Comparison of ENCODE assay signal across 17 cellular contexts in the genomic region with DNA sequence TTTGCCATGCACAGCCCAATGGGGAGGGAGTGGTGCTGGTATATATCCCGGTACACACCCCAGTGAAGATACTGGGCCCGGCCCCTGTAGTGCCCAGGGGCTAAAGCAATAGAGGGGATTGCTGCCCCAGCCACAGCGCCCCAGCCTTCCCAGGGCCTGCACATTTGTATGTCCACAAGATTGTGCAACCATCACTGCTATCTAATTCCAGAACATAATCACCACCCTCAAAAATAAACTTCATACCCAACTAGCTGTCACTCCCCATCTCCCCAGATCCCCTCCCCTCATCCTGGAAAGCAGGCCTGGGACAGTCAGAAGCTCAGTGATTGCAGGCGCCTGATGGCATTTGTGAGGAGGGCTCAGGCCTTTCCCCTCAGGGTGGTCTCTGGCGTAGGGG. TPM values are rescaled to one million over a fixed set of nuclear protein-coding genes. Genes with fewer than 3 reads are reported as not detected.
DNase-seq lines count a peak whose midpoint lies in the region; ATAC-seq and TF ChIP-seq lines count a peak whose summit lies in the region.
"Had no signal": no experiment of that assay in that cellular context is flagged by ENCODE, and none has a peak within 500 bp of the region (broad histone marks: within the 10 kb centered on the region; RNA-seq: fewer than 3 reads in every experiment).

No MANE protein-coding gene starts in this region.

- H3K27me3 Mint-ChIP-seq in natural killer cell (ENCODE audit: low read depth in 2 of 2), result no peaks in the 10 kb centered on the region
- no peaks in the 10 kb centered on the region for H3K27me3 Mint-ChIP-seq in natural killer cell treated with Interleukin-12 subunit alpha and Interleukin-12 subunit beta and Interleukin-15 and Interleukin-18, amount 100 ng/mL, for 72 hours
- no peaks in the 10 kb centered on the region for H3K27me3 Mint-ChIP-seq in effector memory CD8-positive, alpha-beta T cell
- H3K27me3 Mint-ChIP-seq: activated CD4-positive, alpha-beta T cell treated with anti-CD3 and anti-CD28 coated beads, Interleukin-2, amount 10 ng/mL, durations not matched to agents 24 days and 14 days; T-helper 17 cell had no signal

- H3K9me3 ChIP-seq in neutrophil (no peaks in the 10 kb centered on the region), MG63 (no peaks in the 10 kb centered on the region)

- intact Hi-C loops in natural killer cell (cut with micrococcal nuclease), result no loop called here

- no peak for DNase-seq in natural killer cell
- DNase-seq in natural killer cell treated with Interleukin-12 subunit alpha and Interleukin-12 subunit beta and Interleukin-15 and Interleukin-18, amount 100 ng/mL, for 72 hours (ENCODE audit: low spot score), result no peak
- no peak for DNase-seq in effector memory CD8-positive, alpha-beta T cell
- DNase-seq in NCI-H1694 (lab: John Stamatoyannopoulos, UW), result no peak
- DNase-seq in NCI-H2107 treated with DMSO at 0.1 percent for 48 hours (lab: John Stamatoyannopoulos, UW; ENCODE audit: unreplicated experiment), result no peak
- no peak for DNase-seq in MG63
- DNase-seq: activated CD4-positive, alpha-beta T cell treated with anti-CD3 and anti-CD28 coated beads, Interleukin-2, amount 10 ng/mL, durations not matched to agents 24 days and 14 days; central memory CD4-positive, alpha-beta T cell; EL; GM23248; NCI-H1092; NCI-H510A; T-helper 17 cell had no signal

- H3K27ac ChIP-seq in neutrophil, result peak overlapping the region; percentile 100

- H3K27me3 ChIP-seq in neutrophil (no peaks in the 10 kb centered on the region), MG63 (no peaks in the 10 kb centered on the region)

- no peak for TF ChIP-seq CTCF in natural killer cell (IDR thresholded peaks at IDR 0.05)
- TF ChIP-seq CTCF in neutrophil (IDR thresholded peaks at IDR 0.05), result no peak

- no peak overlapping the region for H3K4me3 Mint-ChIP-seq in natural killer cell
- no peak overlapping the region for H3K4me3 Mint-ChIP-seq in natural killer cell treated with Interleukin-12 subunit alpha and Interleukin-12 subunit beta and Interleukin-15 and Interleukin-18, amount 100 ng/mL, for 72 hours
- no peak overlapping the region for H3K4me3 Mint-ChIP-seq in effector memory CD8-positive, alpha-beta T cell
- H3K4me3 Mint-ChIP-seq: activated CD4-positive, alpha-beta T cell treated with anti-CD3 and anti-CD28 coated beads, Interleukin-2, amount 10 ng/mL, durations not matched to agents 24 days and 14 days; T-helper 17 cell had no signal

- peaks cover 47 to 80% of the 10 kb centered on the region in 2 donors for H3K4me1 Mint-ChIP-seq in natural killer cell
- peaks cover 50 to 54% of the 10 kb centered on the region in 2 donors for H3K4me1 Mint-ChIP-seq in natural killer cell treated with Interleukin-12 subunit alpha and Interleukin-12 subunit beta and Interleukin-15 and Interleukin-18, amount 100 ng/mL, for 72 hours (ENCODE audit: low read depth in 2 of 2)
- H3K4me1 Mint-ChIP-seq in effector memory CD8-positive, alpha-beta T cell (ENCODE audit: low read depth in 2 of 2), result peaks cover 54 to 62% of the 10 kb centered on the region in 2 donors

- peaks cover 88% of the 10 kb centered on the region for H3K36me3 ChIP-seq in neutrophil
- H3K36me3 ChIP-seq in MG63, result peaks cover 10% of the 10 kb centered on the region

- H3K4me1 ChIP-seq in neutrophil (ENCODE audit: control insufficient read depth in 1 of 2, insufficient read depth in 1 of 2, low read depth in 1 of 2, low read length in 1 of 2), result peaks cover 97% of the 10 kb centered on the region in 2 experiments

- ATAC-seq in natural killer cell, result no peak
- ATAC-seq in natural killer cell treated with Interleukin-12 subunit alpha and Interleukin-12 subunit beta and Interleukin-15 and Interleukin-18, amount 100 ng/mL, for 72 hours, result no peak
- no peak for ATAC-seq in effector memory CD8-positive, alpha-beta T cell (replicated peaks)
- ATAC-seq in HG02588 (IDR thresholded peaks at IDR 0.05; ENCODE audit: unreplicated experiment), result no peak
- ATAC-seq: Panc1, T-helper 17 cell had no signal

- no peaks in the 10 kb centered on the region for H3K9me3 Mint-ChIP-seq in natural killer cell
- no peaks in the 10 kb centered on the region for H3K9me3 Mint-ChIP-seq in natural killer cell treated with Interleukin-12 subunit alpha and Interleukin-12 subunit beta and Interleukin-15 and Interleukin-18, amount 100 ng/mL, for 72 hours
- no peaks in the 10 kb centered on the region for H3K9me3 Mint-ChIP-seq in effector memory CD8-positive, alpha-beta T cell
- H3K9me3 Mint-ChIP-seq: activated CD4-positive, alpha-beta T cell treated with anti-CD3 and anti-CD28 coated beads, Interleukin-2, amount 10 ng/mL, durations not matched to agents 24 days and 14 days had no signal

- H3K4me3 ChIP-seq in neutrophil (ENCODE audit: low read depth in 1 of 2, low read length in 1 of 2) (no peak overlapping the region), MG63 (no peak overlapping the region)
- H3K4me3 ChIP-seq: GM23248 had no signal

- H3K36me3 Mint-ChIP-seq in natural killer cell, result no peaks in the 10 kb centered on the region
- no peaks in the 10 kb centered on the region for H3K36me3 Mint-ChIP-seq in natural killer cell treated with Interleukin-12 subunit alpha and Interleukin-12 subunit beta and Interleukin-15 and Interleukin-18, amount 100 ng/mL, for 72 hours
- peaks cover 58% of the 10 kb centered on the region for H3K36me3 Mint-ChIP-seq in effector memory CD8-positive, alpha-beta T cell (ENCODE audit: insufficient read depth)

- H3K27ac Mint-ChIP-seq in natural killer cell, result peak overlapping the region; percentile 72 to 95
- peak overlapping the region in 1 of 2 donors; percentile 81 for H3K27ac Mint-ChIP-seq in natural killer cell treated with Interleukin-12 subunit alpha and Interleukin-12 subunit beta and Interleukin-15 and Interleukin-18, amount 100 ng/mL, for 72 hours
- H3K27ac Mint-ChIP-seq in effector memory CD8-positive, alpha-beta T cell, result peak overlapping the region; percentile 86 to 94

RNA-seq across cellular contexts. Expression of gene GNAI2, which starts 13.5 kb away (rescaled TPM):
- 100 to 1,000 TPM; 428 to 467 (median 447) TPM for total RNA-seq in natural killer cell
- 100 to 1,000 TPM; 331 to 413 TPM for total RNA-seq in natural killer cell treated with Interleukin-12 subunit alpha and Interleukin-12 subunit beta and Interleukin-15 and Interleukin-18, amount 100 ng/mL, for 72 hours
- 73.9 and 114 TPM in 2 replicates for total RNA-seq in MG63 (2014; rRNA removed; shearing (Covaris generic); ENCODE audit: low replicate concordance)

RNA-seq across cellular contexts. Expression of gene SEMA3B, which starts 19.5 kb away (rescaled TPM):
- total RNA-seq in natural killer cell, result 1 to 10 TPM in 1 of 3 donors, under 1 TPM in 2; 0.97 to 2.0 (median 0.99) TPM
- total RNA-seq in natural killer cell treated with Interleukin-12 subunit alpha and Interleukin-12 subunit beta and Interleukin-15 and Interleukin-18, amount 100 ng/mL, for 72 hours, result 1 to 10 TPM in 1 of 2 donors, under 1 TPM in 1; 0.89 to 1.2 TPM
- 9.7 and 13.4 TPM in 2 replicates for total RNA-seq in MG63 (2014; rRNA removed; shearing (Covaris generic); ENCODE audit: low replicate concordance)

RNA-seq across cellular contexts. Expression of gene LSMEM2, which starts 29.4 kb away (rescaled TPM):
- not detected for total RNA-seq in natural killer cell
- total RNA-seq in natural killer cell treated with Interleukin-12 subunit alpha and Interleukin-12 subunit beta and Interleukin-15 and Interleukin-18, amount 100 ng/mL, for 72 hours, result not detected
- total RNA-seq in MG63 (2014; rRNA removed; shearing (Covaris generic); ENCODE audit: low replicate concordance), result not detected in 2 replicates
- total RNA-seq: activated CD4-positive, alpha-beta T cell treated with anti-CD3 and anti-CD28 coated beads, Interleukin-2, amount 10 ng/mL, durations not matched to agents 24 days and 14 days; GM23248; HT-29; T-helper 17 cell had no signal

RNA-seq across cellular contexts. Expression of gene IFRD2, which starts 42.8 kb away (rescaled TPM):
- 10 to 100 TPM; 27.8 to 39.1 (median 32.1) TPM for total RNA-seq in natural killer cell
- total RNA-seq in natural killer cell treated with Interleukin-12 subunit alpha and Interleukin-12 subunit beta and Interleukin-15 and Interleukin-18, amount 100 ng/mL, for 72 hours, result 100 to 1,000 TPM in 1 of 2 donors, 10 to 100 TPM in 1; 84.2 to 225 TPM
- total RNA-seq in MG63 (2014; rRNA removed; shearing (Covaris generic); ENCODE audit: low replicate concordance), result 87.8 and 101 TPM in 2 replicates

RNA-seq across cellular contexts. Expression of gene SLC38A3, which starts 44.4 kb away (rescaled TPM):
- under 1 TPM in 1 of 3 donors, not detected in 2; 0.82 TPM for total RNA-seq in natural killer cell
- total RNA-seq in natural killer cell treated with Interleukin-12 subunit alpha and Interleukin-12 subunit beta and Interleukin-15 and Interleukin-18, amount 100 ng/mL, for 72 hours, result not detected
- not detected in 2 replicates for total RNA-seq in MG63 (2014; rRNA removed; shearing (Covaris generic); ENCODE audit: low replicate concordance)
- total RNA-seq: activated CD4-positive, alpha-beta T cell treated with anti-CD3 and anti-CD28 coated beads, Interleukin-2, amount 10 ng/mL, durations not matched to agents 24 days and 14 days; GM23248; HT-29 had no signal
